In genomic region chr7:41287559-41288335, GRCh38 we compare ENCODE assay signal across 21 cellular contexts.
DNase-seq lines count a peak whose midpoint lies in the region; ATAC-seq, FAIRE-seq and TF ChIP-seq lines count a peak whose summit lies in the region.
"Had no signal": no experiment of that assay in that cellular context is flagged by ENCODE, and none has a peak within 500 bp of the region (broad histone marks: within the 10 kb centered on the region; RNA-seq: fewer than 3 reads in every experiment).

No MANE protein-coding gene starts in this region.

- TF ChIP-seq POLR2A in H1 (IDR thresholded peaks at IDR 0.05; ENCODE audit: control extremely low read depth in 1 of 2, low read depth in 2 of 2, low read length in 2 of 2) (no peak), adrenal gland (IDR thresholded peaks at IDR 0.05) (no peak)

- H2BK5ac ChIP-seq in H1 (ENCODE audit: low read depth, low read length): no peak overlapping the region

- H2BK120ac ChIP-seq in H1 (replicated peaks; ENCODE audit: low read depth, low read length): no peak overlapping the region

- peaks cover 0 to 13% (median 0%) of the 10 kb centered on the region in 4 experiments; a peak in 4 of 7 replicates for H3K27me3 ChIP-seq in H1 (replicated peaks in 1 of 4; ENCODE audit: control insufficient read depth in 3 of 4, extremely low read depth in 1 of 4, insufficient read depth in 3 of 4, low read length in 3 of 4)
- H3K27me3 ChIP-seq in iPS DF 6.9 (ENCODE audit: control insufficient read depth, insufficient read depth, low read length): no peaks in the 10 kb centered on the region; the same call in 1 of the 2 replicates
- no peaks in the 10 kb centered on the region for H3K27me3 ChIP-seq in CD4-positive, alpha-beta T cell (ENCODE audit: control insufficient read depth, insufficient read depth, low read length)
- no peaks in the 10 kb centered on the region for H3K27me3 ChIP-seq in adrenal gland

- FAIRE-seq in H1 (lab: Jason Lieb, UNC): peak; percentile 80

- no peak overlapping the region for H4K5ac ChIP-seq in H1 (ENCODE audit: insufficient read length, low read depth, low read length)

- H3K23ac ChIP-seq in H1 (ENCODE audit: insufficient read length): no peak overlapping the region

- DNase-seq in Jurkat, Clone E6-1 (ENCODE audit: low read depth, low spot score): peak; percentile 43
- DNase-seq in H1 (ENCODE audit: low read depth in 1 of 2, low spot score in 2 of 2): peak in 1 of 2 experiments; percentile 21
- peak; percentile 13 for DNase-seq in iPS DF 6.9 (ENCODE audit: low read depth, low spot score)
- no peak for DNase-seq in anterior cingulate cortex (lab: John Stamatoyannopoulos, UW)
- no peak for DNase-seq in CD4-positive, alpha-beta T cell
- no peak for DNase-seq in adrenal gland
- DNase-seq: ACHN, AML-193, GDM1, GM23248, KG1, NCI-H1105 treated with DMSO at 0.1 percent for 48 hours, NCI-H1694, NCI-H510A, NCI-H748 treated with DMSO at 0.1 percent for 48 hours, OCI-M1, RPMI8226, SHP77 treated with DMSO at 0.1 percent for 48 hours, SK-N-SH had no signal

- H3K4me3 Mint-ChIP-seq in CD4-positive, alpha-beta T cell: no peak overlapping the region

- TF ChIP-seq RAD21 in H1 (IDR thresholded peaks at IDR 0.05 in 1 of 2, conservative IDR thresholded peaks at IDR 0.05 in 1 of 2; ENCODE audit: low read depth in 2 of 2, low read length in 2 of 2): no peak

- no peak overlapping the region for H3K14ac ChIP-seq in H1 (ENCODE audit: insufficient read length)

- no peak overlapping the region for H2BK15ac ChIP-seq in H1 (ENCODE audit: low read length)

- H2AFZ ChIP-seq in H1 (ENCODE audit: low read length): no peak overlapping the region
- H2AFZ ChIP-seq: GM23248 had no signal

- H2AK5ac ChIP-seq in H1 (ENCODE audit: low read depth, low read length): no peak overlapping the region

- no peaks in the 10 kb centered on the region for H3K4me1 Mint-ChIP-seq in CD4-positive, alpha-beta T cell (ENCODE audit: low read depth)

- H3K79me1 ChIP-seq in H1 (ENCODE audit: low read depth, low read length): no peaks in the 10 kb centered on the region

- H3K27ac ChIP-seq in H1 (ENCODE audit: low read depth, low read length) (no peak overlapping the region), iPS DF 6.9 (ENCODE audit: low read length) (no peak overlapping the region), adrenal gland (no peak overlapping the region)
- no peak overlapping the region for H3K27ac ChIP-seq in CD4-positive, alpha-beta T cell (ENCODE audit: low read depth, low read length)
- H3K27ac ChIP-seq: C4-2B, GM23248 had no signal

- CTCF ChIA-PET in H1 (lab: Charles Lee; ENCODE audit: partially characterized antibody): interaction anchor here (1.4 kb wide), 1 partner anchor 409 kb away, joined by 4 read pairs; no protein-coding TSS in a partner anchor
- CTCF ChIA-PET in CD4-positive, alpha-beta T cell (lab: Charles Lee): no interaction called here

- H3K4ac ChIP-seq in H1 (replicated peaks; ENCODE audit: insufficient read length, low read depth, low read length): no peak overlapping the region

- H4K8ac ChIP-seq in H1 (ENCODE audit: extremely low read depth, insufficient read depth, low read length): no peak overlapping the region

- H3K36me3 Mint-ChIP-seq in CD4-positive, alpha-beta T cell (ENCODE audit: low read depth): no peaks in the 10 kb centered on the region

- peaks cover 2% of the 10 kb centered on the region for H3K27me3 Mint-ChIP-seq in CD4-positive, alpha-beta T cell

- 0 out of 4 replicates have a peak overlapping the region, but pooled peaks of 1 of the 2 experiments have one; percentile 10 for H3K4me2 ChIP-seq in H1 (ENCODE audit: insufficient read depth in 1 of 2, low read depth in 2 of 2, low read length in 2 of 2)
- H3K4me2 ChIP-seq: SK-N-SH had no signal

- POLR2A ChIA-PET in H1 (lab: Charles Lee; ENCODE audit: partially characterized antibody): no interaction called here
- POLR2A ChIA-PET in CD4-positive, alpha-beta T cell (lab: Charles Lee): no interaction called here

- H3K27ac Mint-ChIP-seq in CD4-positive, alpha-beta T cell: no peak overlapping the region

- H3K23me2 ChIP-seq in H1 (ENCODE audit: low read depth, low read length): no peaks in the 10 kb centered on the region

- H3K4me1 ChIP-seq in H1 (replicated peaks in 1 of 4; ENCODE audit: control insufficient read depth in 3 of 4, insufficient read depth in 4 of 4, low read length in 3 of 4): 0 out of 7 replicates have a peak, but pooled peaks cover 0 to 3% (median under 1%) of the 10 kb centered on the region in 4 experiments
- no peaks in the 10 kb centered on the region for H3K4me1 ChIP-seq in iPS DF 6.9 (ENCODE audit: control insufficient read depth, insufficient read depth, low read length)
- H3K4me1 ChIP-seq in adrenal gland (replicated peaks in 1 of 2): no peaks in the 10 kb centered on the region

- no peaks in the 10 kb centered on the region for H3K36me3 ChIP-seq in H1 (ENCODE audit: control insufficient read depth in 2 of 4, insufficient read depth in 4 of 4, low read length in 3 of 4)
- H3K36me3 ChIP-seq in iPS DF 6.9 (ENCODE audit: control insufficient read depth, insufficient read depth, low read length): no peaks in the 10 kb centered on the region
- H3K36me3 ChIP-seq in adrenal gland (replicated peaks in 1 of 2): no peaks in the 10 kb centered on the region

- no peaks in the 10 kb centered on the region for H3K79me2 ChIP-seq in H1 (ENCODE audit: control insufficient read depth in 1 of 2, insufficient read depth in 2 of 2, low read length in 2 of 2)

- intact Hi-C loops in CD4-positive, alpha-beta T cell (cut with DNase I, micrococcal nuclease): no loop called here
- intact Hi-C loops in adrenal gland (cut with DNase I): no loop called here

- no peak overlapping the region for H3K4me3 ChIP-seq in Jurkat, Clone E6-1 (ENCODE audit: low read length)
- H3K4me3 ChIP-seq in H1 (ENCODE audit: extremely low read depth in 1 of 4, insufficient read depth in 2 of 4, low read depth in 3 of 4, low read length in 4 of 4): no peak overlapping the region
- H3K4me3 ChIP-seq in iPS DF 6.9 (ENCODE audit: low read length): no peak overlapping the region
- no peak overlapping the region for H3K4me3 ChIP-seq in adrenal gland
- H3K4me3 ChIP-seq: GM23248 had no signal

- H2BK20ac ChIP-seq in H1 (ENCODE audit: low read length): no peak overlapping the region

- H3K9me3 Mint-ChIP-seq in CD4-positive, alpha-beta T cell: no peaks in the 10 kb centered on the region

- no peak overlapping the region for H3K9ac ChIP-seq in H1 (replicated peaks in 1 of 4; ENCODE audit: extremely low read depth in 1 of 4, low read depth in 3 of 4, low read length in 3 of 4)
- H3K9ac ChIP-seq: GM23248, SK-N-SH had no signal

- WGBS in H1 (ENCODE audit: extremely low coverage in 1 of 2, insufficient coverage in 1 of 2, insufficient read length in 1 of 2, insufficient replicate concordance in 2 of 2, low coverage in 1 of 2, low lambda C conversion rate in 2 of 2, missing lambda C conversion rate in 1 of 2), 2 experiments: 78% methylated on average over 2 of the region's 2 CpGs; no CpG with 5 or more reads in 1 of the 2 experiments
- WGBS in iPS DF 6.9 (ENCODE audit: insufficient coverage, insufficient read length): no CpG with 5 or more reads among the region's 2 CpGs
- WGBS in adrenal gland, 4 donors: 88 to 94% (median 91%) methylated on average over 2 of the region's 2 CpGs

- no peak for TF ChIP-seq CTCF in H1 (IDR thresholded peaks at IDR 0.05; ENCODE audit: control extremely low read depth in 1 of 3, insufficient read depth in 1 of 3, low read depth in 1 of 3, low read length in 3 of 3)
- no peak for TF ChIP-seq CTCF in CD4-positive, alpha-beta T cell (IDR thresholded peaks at IDR 0.05)
- TF ChIP-seq CTCF in adrenal gland (IDR thresholded peaks at IDR 0.05): no peak

- no peak overlapping the region for H3K18ac ChIP-seq in H1 (ENCODE audit: extremely low read depth, low read length)

- TF ChIP-seq EP300 in H1 (IDR thresholded peaks at IDR 0.05; ENCODE audit: borderline replicate concordance in 1 of 2, low read depth in 2 of 2, low read length in 2 of 2): no peak

- no peak overlapping the region for H3K56ac ChIP-seq in H1 (replicated peaks; ENCODE audit: insufficient read length, low read depth, low read length)

- no peak overlapping the region for H4K91ac ChIP-seq in H1 (replicated peaks; ENCODE audit: insufficient read length, low read length)

- no peak for ATAC-seq in CD4-positive, alpha-beta T cell (ENCODE audit: poor library complexity)
- no peak for ATAC-seq in GM19463 (IDR thresholded peaks at IDR 0.05; ENCODE audit: unreplicated experiment)

- H3K9me3 ChIP-seq in H1 (ENCODE audit: insufficient read depth in 2 of 2, low read depth in 1 of 2, low read length in 1 of 2): peaks cover 5 to 7% of the 10 kb centered on the region in 2 experiments; a peak in 2 of 4 replicates
- H3K9me3 ChIP-seq in iPS DF 6.9 (ENCODE audit: control insufficient read depth, insufficient read depth, low read length): no peaks in the 10 kb centered on the region
- H3K9me3 ChIP-seq in CD4-positive, alpha-beta T cell (ENCODE audit: control insufficient read depth, low read length): no peaks in the 10 kb centered on the region
- H3K9me3 ChIP-seq in adrenal gland (replicated peaks in 1 of 3): no peaks in the 10 kb centered on the region

- no peak overlapping the region for H2BK12ac ChIP-seq in H1 (ENCODE audit: low read depth, low read length)

- H4K20me1 ChIP-seq in H1 (replicated peaks in 1 of 2; ENCODE audit: control insufficient read depth in 1 of 2, insufficient read depth in 2 of 2, low read length in 2 of 2): no peaks in the 10 kb centered on the region

TF ChIP-seq in H1, 55 proteins besides CTCF, POLR2A, EP300 and RAD21:
- TF ChIP-seq BCL11A (IDR thresholded peaks at IDR 0.05; ENCODE audit: low read depth in 2 of 2, low read length in 2 of 2) (no peak), MAX (IDR thresholded peaks at IDR 0.05) (0 out of 2 replicates have a peak, but pooled peaks have one; percentile 18), BACH1 (IDR thresholded peaks at IDR 0.05; ENCODE audit: low read length) (no peak), CEBPB (IDR thresholded peaks at IDR 0.05; ENCODE audit: low read depth, low read length) (peak; percentile 87)

Comparison
In these comparisons a context has a peak if more than half of its experiments do, and no peak if none do; other contexts are left out.
1. DNase-seq: peak in Jurkat, Clone E6-1 (single experiment) and iPS DF 6.9 (single experiment); none in anterior cingulate cortex (0 of 58), CD4-positive, alpha-beta T cell (0 of 10) and adrenal gland (0 of 7).